ENCODE assay signal across 15 cellular contexts in the genomic region with DNA sequence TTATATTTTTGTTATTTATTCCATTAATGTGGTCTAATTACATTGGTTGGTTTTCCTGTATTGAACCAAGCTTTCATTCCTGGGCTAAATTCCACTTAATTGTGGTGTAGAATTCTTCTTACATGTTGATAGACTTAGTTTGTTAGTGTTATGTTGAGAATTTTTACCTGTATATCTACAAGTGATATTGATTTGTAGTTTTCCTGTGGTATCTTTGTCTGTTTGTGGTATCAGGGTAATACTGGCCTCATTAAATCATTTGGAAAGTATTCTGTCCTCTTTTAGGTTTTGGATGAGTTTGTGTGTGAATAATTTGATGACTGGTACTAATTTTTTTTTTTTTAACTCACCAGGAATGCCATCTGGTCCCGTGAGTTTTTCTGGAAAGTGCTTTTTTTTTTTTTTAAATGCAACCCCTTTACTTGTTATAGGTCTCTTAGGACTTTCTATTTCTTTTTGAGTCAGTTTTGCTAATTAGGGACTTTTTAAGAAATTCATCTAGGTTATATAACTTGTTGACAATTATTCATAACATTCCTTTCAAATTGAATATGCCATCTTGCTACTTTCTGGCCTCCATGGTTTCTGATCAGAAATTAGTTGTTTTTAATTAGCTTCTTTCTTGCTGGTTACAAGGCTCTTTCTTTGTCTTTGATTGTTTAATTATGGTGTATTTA.
"Had no signal": no experiment of that assay in that cellular context is flagged by ENCODE, and none has a peak within 500 bp of the region (broad histone marks: within the 10 kb centered on the region; RNA-seq: fewer than 3 reads in every experiment).

No MANE protein-coding gene starts in this region.

- ATAC-seq: left ventricle myocardium superior; natural killer cell; stimulated activated naive B cell treated with anti-CD40 and anti-IgM and Interleukin-4, amounts not matched to agents 10 μg/mL and 1 μg/mL and 100 μg/mL, for 72 hours had no signal

- H3K4me1 Mint-ChIP-seq: activated B cell treated with CpG ODN at 0.5 μM for 24 hours; activated naive CD8-positive, alpha-beta T cell treated with anti-CD3 and anti-CD28 coated beads, Interleukin-2, amount 10 ng/mL, durations not matched to agents 7 days and 5 days; brain; natural killer cell; stimulated activated naive B cell treated with anti-CD40 and anti-IgM and Interleukin-4, amounts not matched to agents 10 μg/mL and 1 μg/mL and 100 μg/mL, for 72 hours had no signal

- H3K27me3 Mint-ChIP-seq: activated B cell treated with CpG ODN at 0.5 μM for 24 hours; activated naive CD8-positive, alpha-beta T cell treated with anti-CD3 and anti-CD28 coated beads, Interleukin-2, amount 10 ng/mL, durations not matched to agents 7 days and 5 days; stimulated activated naive B cell treated with anti-CD40 and anti-IgM and Interleukin-4, amounts not matched to agents 10 μg/mL and 1 μg/mL and 100 μg/mL, for 72 hours had no signal

- H3K27ac Mint-ChIP-seq: activated B cell treated with CpG ODN at 0.5 μM for 24 hours; activated naive CD8-positive, alpha-beta T cell treated with anti-CD3 and anti-CD28 coated beads, Interleukin-2, amount 10 ng/mL, durations not matched to agents 7 days and 5 days; brain; natural killer cell; stimulated activated naive B cell treated with anti-CD40 and anti-IgM and Interleukin-4, amounts not matched to agents 10 μg/mL and 1 μg/mL and 100 μg/mL, for 72 hours had no signal

- DNase-seq: activated B cell treated with CpG ODN at 0.5 μM for 24 hours; activated CD4-positive, alpha-beta T cell treated with anti-CD3 and anti-CD28 coated beads, Interleukin-2, amount 50 U/mL, for 1 hour; activated CD8-positive, alpha-beta memory T cell treated with anti-CD3 and anti-CD28 coated beads for 24 hours; activated naive CD4-positive, alpha-beta T cell; activated naive CD8-positive, alpha-beta T cell treated with anti-CD3 and anti-CD28 coated beads, Interleukin-2, amount 10 ng/mL, durations not matched to agents 7 days and 5 days; central memory CD4-positive, alpha-beta T cell; colonic mucosa; foreskin fibroblast; left ventricle myocardium superior; mesenchymal stem cell; natural killer cell; stimulated activated CD4-positive, alpha-beta T cell treated with anti-CD3 and anti-CD28 coated beads, Interleukin-2, amount 100 ng/mL, for 48 hours; stimulated activated naive B cell treated with anti-CD40 and anti-IgM and Interleukin-4, amounts not matched to agents 10 μg/mL and 1 μg/mL and 100 μg/mL, for 72 hours; thyroid gland had no signal

- H3K4me3 Mint-ChIP-seq: activated B cell treated with CpG ODN at 0.5 μM for 24 hours; activated naive CD8-positive, alpha-beta T cell treated with anti-CD3 and anti-CD28 coated beads, Interleukin-2, amount 10 ng/mL, durations not matched to agents 7 days and 5 days; brain; natural killer cell; stimulated activated naive B cell treated with anti-CD40 and anti-IgM and Interleukin-4, amounts not matched to agents 10 μg/mL and 1 μg/mL and 100 μg/mL, for 72 hours had no signal

- H3K36me3 Mint-ChIP-seq: activated naive CD8-positive, alpha-beta T cell treated with anti-CD3 and anti-CD28 coated beads, Interleukin-2, amount 10 ng/mL, durations not matched to agents 7 days and 5 days; brain; natural killer cell; stimulated activated naive B cell treated with anti-CD40 and anti-IgM and Interleukin-4, amounts not matched to agents 10 μg/mL and 1 μg/mL and 100 μg/mL, for 72 hours had no signal
